Comparison of ENCODE assay signal across 12 cellular contexts in the genomic region with DNA sequence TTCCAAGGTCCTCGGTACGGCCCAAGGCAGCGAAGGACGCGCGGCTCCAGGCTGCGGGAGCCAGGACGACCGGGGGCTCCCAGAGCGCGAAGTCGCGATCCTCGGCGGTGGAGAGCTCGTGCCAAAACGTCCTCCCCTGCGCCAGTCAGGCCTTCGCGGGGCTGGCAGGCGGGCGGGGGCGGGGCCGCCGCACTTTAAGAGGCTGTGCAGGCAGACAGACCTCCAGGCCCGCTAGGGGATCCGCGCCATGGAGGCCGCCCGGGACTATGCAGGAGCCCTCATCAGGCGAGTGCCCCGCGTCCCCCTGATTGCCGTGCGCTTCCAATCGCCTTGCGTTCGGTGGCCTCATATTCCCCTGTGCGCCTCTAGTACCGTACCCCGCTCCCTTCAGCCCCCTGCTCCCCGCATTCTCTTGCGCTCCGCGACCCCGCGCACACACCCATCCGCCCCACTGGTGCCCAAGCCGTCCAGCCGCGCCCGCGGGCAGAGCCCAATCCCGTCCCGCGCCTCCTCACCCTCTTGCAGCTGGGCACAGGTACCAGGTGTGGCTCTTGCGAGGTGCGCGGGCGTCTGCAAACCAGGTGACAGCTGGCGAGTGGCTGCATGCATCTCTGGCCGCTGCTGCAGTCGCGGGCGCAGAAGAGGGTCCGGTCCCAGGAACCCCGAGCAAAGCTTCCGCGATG. TPM values are rescaled to one million over a fixed set of nuclear protein-coding genes. Genes with fewer than 3 reads are reported as not detected.
A peak's percentile ranks its signal among the peaks of the same experiment; 100 is the strongest.
DNase-seq lines count a peak whose midpoint lies in the region; ATAC-seq, FAIRE-seq and TF ChIP-seq lines count a peak whose summit lies in the region.
"Had no signal": no experiment of that assay in that cellular context is flagged by ENCODE, and none has a peak within 500 bp of the region (broad histone marks: within the 10 kb centered on the region; RNA-seq: fewer than 3 reads in every experiment).

TSS of gene CIDEA (plus strand) at position 225 of the 683 bp plus-strand sequence. CDS start at position 248, 23 bp downstream.

- peak; percentile 7 for TF ChIP-seq CTCF in chondrocyte (IDR thresholded peaks at IDR 0.05)
- no peak for TF ChIP-seq CTCF in kidney (IDR thresholded peaks at IDR 0.05; ENCODE audit: borderline replicate concordance, extremely low read depth, insufficient read depth)

- H3K4me1 ChIP-seq in kidney (ENCODE audit: control insufficient read depth in 1 of 2, insufficient read depth in 1 of 2, low read depth in 1 of 2, low read length in 2 of 2): peaks cover 0 to 7% of the 10 kb centered on the region in 2 donors

- peak; percentile 7 for ATAC-seq in stimulated activated effector memory CD8-positive, alpha-beta T cell treated with anti-CD3 and anti-CD28 coated beads, Interleukin-12 subunit alpha, Interleukin-12 subunit beta, amount 100 ng/mL, for 72 hours
- ATAC-seq in HG03469 (IDR thresholded peaks at IDR 0.05; ENCODE audit: unreplicated experiment): no peak

- no peaks in the 10 kb centered on the region for H3K9me3 ChIP-seq in kidney (ENCODE audit: control insufficient read depth in 1 of 2, low read length in 2 of 2)
- H3K9me3 ChIP-seq: body of pancreas had no signal

- H3K4me3 Mint-ChIP-seq in chondrocyte (ENCODE audit: unreplicated experiment): peak within 1 kb of the TSS; percentile 68
- H3K4me3 Mint-ChIP-seq in stimulated activated effector memory CD8-positive, alpha-beta T cell treated with anti-CD3 and anti-CD28 coated beads, Interleukin-12 subunit alpha, Interleukin-12 subunit beta, amount 100 ng/mL, for 72 hours: no peak within 1 kb of the TSS

- H3K27ac ChIP-seq in kidney (ENCODE audit: low read depth in 2 of 2, low read length in 2 of 2): no peak within 1 kb of the TSS
- H3K27ac ChIP-seq: body of pancreas had no signal

- DNase-seq in DMS53 (lab: John Stamatoyannopoulos, UW) (peak; percentile 58), DMS53 treated with DMSO at 0.1 percent for 48 hours (lab: John Stamatoyannopoulos, UW; ENCODE audit: unreplicated experiment) (no peak), chondrocyte (ENCODE audit: low spot score) (no peak), kidney (peak; percentile 67), H54 (ENCODE audit: insufficient read length, low spot score) (no peak)
- DNase-seq in stimulated activated effector memory CD8-positive, alpha-beta T cell treated with anti-CD3 and anti-CD28 coated beads, Interleukin-12 subunit alpha, Interleukin-12 subunit beta, amount 100 ng/mL, for 72 hours (ENCODE audit: low spot score in 2 of 2): no peak
- no peak for DNase-seq in activated naive CD4-positive, alpha-beta T cell treated with anti-CD3 and anti-CD28 coated beads, Interleukin-2, amount 50 U/mL, for 16 hours
- DNase-seq: 8988T, T-helper 9 cell had no signal

- FAIRE-seq in kidney (lab: Jason Lieb, UNC) (no peak), H54 (lab: Jason Lieb, UNC) (no peak)

- no peaks in the 10 kb centered on the region for H3K36me3 ChIP-seq in kidney (ENCODE audit: control insufficient read depth in 1 of 2, insufficient read depth in 2 of 2, low read length in 2 of 2)

- H3K27ac Mint-ChIP-seq in chondrocyte (ENCODE audit: unreplicated experiment): no peak within 1 kb of the TSS
- no peak within 1 kb of the TSS for H3K27ac Mint-ChIP-seq in stimulated activated effector memory CD8-positive, alpha-beta T cell treated with anti-CD3 and anti-CD28 coated beads, Interleukin-12 subunit alpha, Interleukin-12 subunit beta, amount 100 ng/mL, for 72 hours

- no peak for TF ChIP-seq POLR2A in H54 (IDR thresholded peaks at IDR 0.05; ENCODE audit: low read depth, low read length)

- no peak within 1 kb of the TSS for H3K9ac ChIP-seq in kidney (ENCODE audit: low read length in 2 of 2)

- peaks cover 15% of the 10 kb centered on the region for H3K27me3 Mint-ChIP-seq in chondrocyte (ENCODE audit: low read depth)

- intact Hi-C loops in kidney (cut with DNase I): no loop called here

- peaks cover 23% of the 10 kb centered on the region for H3K4me1 Mint-ChIP-seq in chondrocyte (ENCODE audit: low read depth)
- no peaks in the 10 kb centered on the region for H3K4me1 Mint-ChIP-seq in stimulated activated effector memory CD8-positive, alpha-beta T cell treated with anti-CD3 and anti-CD28 coated beads, Interleukin-12 subunit alpha, Interleukin-12 subunit beta, amount 100 ng/mL, for 72 hours

- H3K4me3 ChIP-seq in kidney (ENCODE audit: low read length in 2 of 2): no peak within 1 kb of the TSS
- H3K4me3 ChIP-seq: body of pancreas had no signal

- H3K36me3 Mint-ChIP-seq in chondrocyte (ENCODE audit: low read depth): no peaks in the 10 kb centered on the region
- H3K36me3 Mint-ChIP-seq in stimulated activated effector memory CD8-positive, alpha-beta T cell treated with anti-CD3 and anti-CD28 coated beads, Interleukin-12 subunit alpha, Interleukin-12 subunit beta, amount 100 ng/mL, for 72 hours: no peaks in the 10 kb centered on the region

- no peaks in the 10 kb centered on the region for H3K9me3 Mint-ChIP-seq in chondrocyte (ENCODE audit: low read depth)
- H3K9me3 Mint-ChIP-seq in stimulated activated effector memory CD8-positive, alpha-beta T cell treated with anti-CD3 and anti-CD28 coated beads, Interleukin-12 subunit alpha, Interleukin-12 subunit beta, amount 100 ng/mL, for 72 hours: no peaks in the 10 kb centered on the region

RNA-seq across cellular contexts. Expression of gene CIDEA, which starts in this region (rescaled TPM):
- not detected in 3 replicates for total RNA-seq in chondrocyte
- not detected for total RNA-seq in kidney
- polyA plus RNA-seq in kidney (ENCODE audit: insufficient read depth, low read depth, low replicate concordance): not detected
- total RNA-seq: HT1080 had no signal

Comparison
In these comparisons a context has a peak if more than half of its experiments do, and no peak if none do; other contexts are left out.
1. Peak in DNase-seq in kidney; RNA of the gene not detected or under 1 TPM.